Comparison of ENCODE assay signal across 21 cellular contexts in genomic region chr1:102834688-102835320, GRCh38.
DNase-seq lines count a peak whose midpoint lies in the region; ATAC-seq and TF ChIP-seq lines count a peak whose summit lies in the region.
"Had no signal": no experiment of that assay in that cellular context is flagged by ENCODE, and none has a peak within 500 bp of the region (broad histone marks: within the 10 kb centered on the region; RNA-seq: fewer than 3 reads in every experiment).

No MANE protein-coding gene starts in this region.

- H3K27me3 ChIP-seq in brain microvascular endothelial cell (replicated peaks) (no peaks in the 10 kb centered on the region), MG63 (no peaks in the 10 kb centered on the region), Karpas-422 (ENCODE audit: low read length) (no peaks in the 10 kb centered on the region)
- H3K27me3 ChIP-seq: cardiac muscle cell, dorsolateral prefrontal cortex had no signal

- H3K9me3 ChIP-seq in MG63 (no peaks in the 10 kb centered on the region), Karpas-422 (ENCODE audit: low read length) (no peaks in the 10 kb centered on the region; the same call in 1 of the 2 replicates)
- H3K9me3 ChIP-seq: prostate gland, thoracic aorta had no signal

- H3K4me2 ChIP-seq in Karpas-422 (ENCODE audit: low read depth, low read length, poor library complexity, severe bottlenecking), result no peak overlapping the region

- H3K79me2 ChIP-seq in Karpas-422 (ENCODE audit: low read length), result no peaks in the 10 kb centered on the region

- in situ Hi-C loops in ACHN (cut with HindIII; ENCODE audit: low pct_ligation_motif_present, low pct_unique_long_range_greater_than_20kb, low sequenced_read_pairs) (no loop called here), brain microvascular endothelial cell (cut with HindIII; ENCODE audit: low pct_ligation_motif_present, low sequenced_read_pairs) (no loop called here)

- no peak overlapping the region for H3K9ac ChIP-seq in Karpas-422 (ENCODE audit: low read length)

- ATAC-seq in HG03135 (IDR thresholded peaks at IDR 0.05; ENCODE audit: unreplicated experiment), result no peak
- ATAC-seq: natural killer cell treated with Interleukin-12 subunit alpha and Interleukin-12 subunit beta and Interleukin-15 and Interleukin-18, amount 100 ng/mL, for 72 hours had no signal

- peak overlapping the region; percentile 30 for H3K27ac ChIP-seq in brain microvascular endothelial cell
- no peak overlapping the region for H3K27ac ChIP-seq in Karpas-422 (ENCODE audit: low read length)
- H3K27ac ChIP-seq: cardiac muscle cell, dorsolateral prefrontal cortex, prostate gland, thoracic aorta had no signal

- no peaks in the 10 kb centered on the region for H4K20me1 ChIP-seq in Karpas-422 (ENCODE audit: insufficient read depth, low read depth, low read length)

- no peak overlapping the region for H2AFZ ChIP-seq in Karpas-422 (ENCODE audit: low read length)

- TF ChIP-seq CTCF in brain microvascular endothelial cell (IDR thresholded peaks at IDR 0.05; ENCODE audit: low read depth, low read length, missing control alignments), result peak; percentile 15

- H3K9me2 ChIP-seq in Karpas-422 (replicated peaks; ENCODE audit: insufficient read depth, low read length), result peaks cover 4% of the 10 kb centered on the region; the same call in 1 of the 2 replicates

- H3K4me3 ChIP-seq in brain microvascular endothelial cell (ENCODE audit: low read depth, low read length), result no peak overlapping the region
- H3K4me3 ChIP-seq in MG63, result no peak overlapping the region
- no peak overlapping the region for H3K4me3 ChIP-seq in Karpas-422 (ENCODE audit: low read length)
- H3K4me3 ChIP-seq: cardiac muscle cell, dorsolateral prefrontal cortex, prostate gland, thoracic aorta had no signal

- peak; percentile 5 for DNase-seq in ACHN
- DNase-seq in HT1080 (ENCODE audit: low read depth), result peak; percentile 51
- DNase-seq in brain microvascular endothelial cell, result peak; percentile 29
- DNase-seq in kidney glomerular epithelial cell (lab: John Stamatoyannopoulos, UW), result peak; percentile 19
- DNase-seq in MG63, result no peak
- DNase-seq in Karpas-422, result no peak
- no peak for DNase-seq in superior temporal gyrus (ENCODE audit: extremely low spot score)
- DNase-seq: activated CD4-positive, CD25-positive, alpha-beta regulatory T cell treated with anti-CD3 and anti-CD28 coated beads, Interleukin-2, amount 50 U/mL, for 72 hours; CD8-positive, alpha-beta memory T cell; DMS79 treated with DMSO at 0.1 percent for 48 hours; dorsolateral prefrontal cortex; KG1; NCI-H1105; NCI-H526 treated with DMSO at 0.1 percent for 48 hours; OCI-M1; small intestine had no signal

- H3K36me3 ChIP-seq in brain microvascular endothelial cell (replicated peaks) (no peaks in the 10 kb centered on the region), MG63 (no peaks in the 10 kb centered on the region), Karpas-422 (ENCODE audit: insufficient read depth, low read length) (no peaks in the 10 kb centered on the region)
- H3K36me3 ChIP-seq: cardiac muscle cell, prostate gland, thoracic aorta had no signal

- no peaks in the 10 kb centered on the region for H3K4me1 ChIP-seq in Karpas-422 (ENCODE audit: low read length)
- H3K4me1 ChIP-seq: prostate gland had no signal

Comparison
In these comparisons a context has a peak if more than half of its experiments do, and no peak if none do; other contexts are left out.
1. DNase-seq: peak in ACHN (single experiment), HT1080 (single experiment), brain microvascular endothelial cell (single experiment) and kidney glomerular epithelial cell (single experiment); none in MG63 (single experiment), Karpas-422 (single experiment) and superior temporal gyrus (single experiment).